13 cellular contexts compared by ENCODE assay signal in genomic region chr4:122898370-122899150, GRCh38. TPM values are rescaled to one million over a fixed set of nuclear protein-coding genes. Genes with fewer than 3 reads are reported as not detected.
DNase-seq lines count a peak whose midpoint lies in the region; ATAC-seq and TF ChIP-seq lines count a peak whose summit lies in the region.
"Had no signal": no experiment of that assay in that cellular context is flagged by ENCODE, and none has a peak within 500 bp of the region (broad histone marks: within the 10 kb centered on the region; RNA-seq: fewer than 3 reads in every experiment).

No MANE protein-coding gene starts in this region.

- DNase-seq in Ammon's horn (ENCODE audit: low spot score) (peak; percentile 46), NCI-H226 (peak; percentile 83), epidermal melanocyte (ENCODE audit: insufficient read length, low spot score) (peak; percentile 32), omental fat pad (ENCODE audit: low spot score) (no peak), HAP-1 (ENCODE audit: low spot score in 2 of 2) (no peak), mucosa of gallbladder (ENCODE audit: low spot score) (no peak), cerebellum (ENCODE audit: low spot score) (no peak)
- no peak for DNase-seq in activated CD8-positive, alpha-beta T cell treated with anti-CD3 and anti-CD28 coated beads, Interleukin-2, amount 10 ng/mL, durations not matched to agents 7 days and 5 days
- DNase-seq: activated CD4-positive, alpha-beta T cell treated with anti-CD3 and anti-CD28 coated beads for 1 hour; activated naive CD8-positive, alpha-beta T cell treated with anti-CD3 and anti-CD28 coated beads, Interleukin-2, amount 50 U/mL, for 24 hours; heart left ventricle; Karpas-422 had no signal

- H3K36me3 Mint-ChIP-seq in activated CD8-positive, alpha-beta T cell treated with anti-CD3 and anti-CD28 coated beads, Interleukin-2, amount 10 ng/mL, durations not matched to agents 7 days and 5 days (ENCODE audit: low read depth), result peaks cover 5% of the 10 kb centered on the region

- no peaks in the 10 kb centered on the region; the same call in 1 of the 2 replicates for H3K4me1 ChIP-seq in HAP-1

- no peak overlapping the region for H3K27ac Mint-ChIP-seq in activated CD8-positive, alpha-beta T cell treated with anti-CD3 and anti-CD28 coated beads, Interleukin-2, amount 10 ng/mL, durations not matched to agents 7 days and 5 days
- H3K27ac Mint-ChIP-seq: activated naive CD8-positive, alpha-beta T cell treated with anti-CD3 and anti-CD28 coated beads, Interleukin-2, amount 50 U/mL, for 24 hours had no signal

- no peak for TF ChIP-seq CTCF in omental fat pad (IDR thresholded peaks at IDR 0.05)

- no peaks in the 10 kb centered on the region for H3K27me3 Mint-ChIP-seq in activated CD8-positive, alpha-beta T cell treated with anti-CD3 and anti-CD28 coated beads, Interleukin-2, amount 10 ng/mL, durations not matched to agents 7 days and 5 days (ENCODE audit: low read depth)
- H3K27me3 Mint-ChIP-seq: activated naive CD8-positive, alpha-beta T cell treated with anti-CD3 and anti-CD28 coated beads, Interleukin-2, amount 50 U/mL, for 24 hours had no signal

- in situ Hi-C loops in HAP-1 (cut with MboI; ENCODE audit: low sequenced_read_pairs), result no loop called here

- H3K36me3 ChIP-seq in HAP-1 (replicated peaks), result no peaks in the 10 kb centered on the region; the same call in 1 of the 2 replicates
- H3K36me3 ChIP-seq: neutrophil had no signal

- no peaks in the 10 kb centered on the region for H3K4me1 Mint-ChIP-seq in activated CD8-positive, alpha-beta T cell treated with anti-CD3 and anti-CD28 coated beads, Interleukin-2, amount 10 ng/mL, durations not matched to agents 7 days and 5 days (ENCODE audit: low read depth)
- H3K4me1 Mint-ChIP-seq: activated naive CD8-positive, alpha-beta T cell treated with anti-CD3 and anti-CD28 coated beads, Interleukin-2, amount 50 U/mL, for 24 hours had no signal

- POLR2A ChIA-PET in activated CD8-positive, alpha-beta T cell treated with anti-CD3 and anti-CD28 coated beads, Interleukin-2, amount 10 ng/mL, durations not matched to agents 7 days and 5 days (lab: Charles Lee), result no interaction called here

- H3K27me3 ChIP-seq in HAP-1 (ENCODE audit: low read depth), result no peaks in the 10 kb centered on the region
- H3K27me3 ChIP-seq: heart left ventricle, neutrophil had no signal

- CTCF ChIA-PET in activated CD8-positive, alpha-beta T cell treated with anti-CD3 and anti-CD28 coated beads, Interleukin-2, amount 10 ng/mL, durations not matched to agents 7 days and 5 days (lab: Charles Lee), result no interaction called here

- no peaks in the 10 kb centered on the region for H3K9me3 Mint-ChIP-seq in activated CD8-positive, alpha-beta T cell treated with anti-CD3 and anti-CD28 coated beads, Interleukin-2, amount 10 ng/mL, durations not matched to agents 7 days and 5 days (ENCODE audit: insufficient read depth)
- H3K9me3 Mint-ChIP-seq: activated naive CD8-positive, alpha-beta T cell treated with anti-CD3 and anti-CD28 coated beads, Interleukin-2, amount 50 U/mL, for 24 hours had no signal

- no peaks in the 10 kb centered on the region for H3K9me3 ChIP-seq in HAP-1
- H3K9me3 ChIP-seq: heart left ventricle, neutrophil had no signal

- H3K4me3 Mint-ChIP-seq in activated CD8-positive, alpha-beta T cell treated with anti-CD3 and anti-CD28 coated beads, Interleukin-2, amount 10 ng/mL, durations not matched to agents 7 days and 5 days, result no peak overlapping the region
- H3K4me3 Mint-ChIP-seq: activated naive CD8-positive, alpha-beta T cell treated with anti-CD3 and anti-CD28 coated beads, Interleukin-2, amount 50 U/mL, for 24 hours had no signal

- peak; percentile 80 for ATAC-seq in omental fat pad (ENCODE audit: low FRiP score)
- no peak for ATAC-seq in activated CD8-positive, alpha-beta T cell treated with anti-CD3 and anti-CD28 coated beads, Interleukin-2, amount 10 ng/mL, durations not matched to agents 7 days and 5 days
- ATAC-seq: activated naive CD8-positive, alpha-beta T cell treated with anti-CD3 and anti-CD28 coated beads, Interleukin-2, amount 50 U/mL, for 24 hours had no signal

- no peak overlapping the region for H3K4me3 ChIP-seq in HAP-1
- H3K4me3 ChIP-seq: heart left ventricle had no signal

RNA-seq across cellular contexts. Expression of gene NUDT6, which starts 23.8 kb away (rescaled TPM):
- total RNA-seq in omental fat pad (10 to 100 TPM in 1 of 4 donors, 1 to 10 TPM in 3; 2.5 to 10.2 (median 6.2) TPM), mucosa of gallbladder (3.5 TPM), cerebellum (11.5 TPM)
- 10 to 100 TPM; 11.4 to 13.7 TPM for total RNA-seq in activated CD8-positive, alpha-beta T cell treated with anti-CD3 and anti-CD28 coated beads, Interleukin-2, amount 10 ng/mL, durations not matched to agents 7 days and 5 days

Comparison
In these comparisons a context has a peak if more than half of its experiments do, and no peak if none do; other contexts are left out.
1. DNase-seq: peak in Ammon's horn (single experiment), NCI-H226 (single experiment) and epidermal melanocyte (single experiment); none in omental fat pad (single experiment), HAP-1 (0 of 2), mucosa of gallbladder (single experiment), activated CD8-positive, alpha-beta T cell treated with anti-CD3 and anti-CD28 coated beads, Interleukin-2, amount 10 ng/mL, durations not matched to agents 7 days and 5 days (single experiment) and cerebellum (single experiment).